8 cellular contexts compared by ENCODE assay signal in genomic region chr16:12228607-12229499, GRCh38.
DNase-seq lines count a peak whose midpoint lies in the region; TF ChIP-seq lines count a peak whose summit lies in the region.

No MANE protein-coding gene starts in this region.

- intact Hi-C loops in OCI-LY7 (cut with micrococcal nuclease; ENCODE audit: unreplicated experiment): loop anchor here (1.0 to 5.0 kb wide), 2 partner anchors 29 to 82 kb away; no protein-coding TSS in a partner anchor

- no peaks in the 10 kb centered on the region for H4K20me1 ChIP-seq in OCI-LY7 (ENCODE audit: insufficient read depth, low read length)

- H3K9me2 ChIP-seq in OCI-LY7 (ENCODE audit: insufficient read depth, low read length): no peaks in the 10 kb centered on the region

- peaks cover 55% of the 10 kb centered on the region for H3K4me1 Mint-ChIP-seq in brain

- H3K79me2 ChIP-seq in OCI-LY7 (ENCODE audit: insufficient read depth, low read depth, low read length): no peaks in the 10 kb centered on the region

- peak overlapping the region; percentile 41 for H3K4me2 ChIP-seq in OCI-LY7 (ENCODE audit: low read length)

- H2AFZ ChIP-seq in OCI-LY7 (ENCODE audit: low read length): peak overlapping the region; percentile 69; the same call in 1 of the 2 replicates

- POLR2A ChIA-PET in OCI-LY7 (lab: Charles Lee): interaction anchor here (0.5 to 1.7 kb wide), 9 partner anchors 10 to 357 kb away, joined by 3 to 19 read pairs (median 4); no protein-coding TSS in a partner anchor

- H3K9me3 Mint-ChIP-seq in brain: no peaks in the 10 kb centered on the region

- BruUV-seq in OCI-LY7 (replicated peaks; lab: Mats Ljungman, UMichigan): no TSS peak

- CTCF ChIA-PET in OCI-LY7 (lab: Charles Lee; ENCODE audit: unreplicated experiment): interaction anchor here (0.6 to 3.8 kb wide), 7 partner anchors 10 to 134 kb away, joined by 3 to 28 read pairs (median 4); no protein-coding TSS in a partner anchor

- peak overlapping the region; percentile 66 for H3K27ac ChIP-seq in OCI-LY7 (ENCODE audit: low read depth, low read length, poor library complexity, severe bottlenecking)

- peaks cover 71% of the 10 kb centered on the region for H3K4me1 ChIP-seq in OCI-LY7 (ENCODE audit: insufficient read depth, low read length, poor library complexity, severe bottlenecking)

- H3K4me3 Mint-ChIP-seq in brain: no peak overlapping the region

- DNase-seq in DMS153 treated with DMSO at 0.1 percent for 48 hours (lab: John Stamatoyannopoulos, UW; ENCODE audit: unreplicated experiment) (peak; percentile 70), HFF-Myc (ENCODE audit: extremely low read depth, low read depth) (peak; percentile 72), OCI-LY7 (ENCODE audit: low spot score) (peak; percentile 89), iris pigment epithelial cell (ENCODE audit: low read depth) (peak; percentile 76), NCI-H1048 (lab: John Stamatoyannopoulos, UW) (no peak), cerebellar nuclear complex (lab: John Stamatoyannopoulos, UW) (no peak)
- peak; percentile 7 for DNase-seq in stimulated activated CD4-positive, alpha-beta T cell treated with anti-CD3 and anti-CD28 coated beads, Interleukin-4, amount 100 ng/mL, for 24 hours

- H3K27me3 Mint-ChIP-seq in brain: no peaks in the 10 kb centered on the region

- no peaks in the 10 kb centered on the region for H3K36me3 Mint-ChIP-seq in brain

- H3K4me3 ChIP-seq in HFF-Myc (replicated peaks; ENCODE audit: low read depth, low read length) (no peak overlapping the region), OCI-LY7 (ENCODE audit: low read depth, low read length, poor library complexity, severe bottlenecking) (no peak overlapping the region)

- peak; percentile 90 for TF ChIP-seq CTCF in HFF-Myc (IDR thresholded peaks at IDR 0.05; ENCODE audit: low read depth, low read length, missing control alignments)
- TF ChIP-seq CTCF in OCI-LY7 (conservative IDR thresholded peaks at IDR 0.05; ENCODE audit: low read length): peak; percentile 96
- peak; percentile 54 to 75 for TF ChIP-seq CTCF in brain (conservative IDR thresholded peaks at IDR 0.05)

- H3K9me3 ChIP-seq in OCI-LY7 (ENCODE audit: low read length): no peaks in the 10 kb centered on the region

- H3K27ac Mint-ChIP-seq in brain: peak overlapping the region; percentile 2 to 74 (median 66)

- no peaks in the 10 kb centered on the region for H3K36me3 ChIP-seq in OCI-LY7 (ENCODE audit: insufficient read depth, low read length)

Comparison
In these comparisons a context has a peak if more than half of its experiments do, and no peak if none do; other contexts are left out.
1. DNase-seq: peak in DMS153 treated with DMSO at 0.1 percent for 48 hours (single experiment), HFF-Myc (single experiment), OCI-LY7 (single experiment), iris pigment epithelial cell (single experiment) and stimulated activated CD4-positive, alpha-beta T cell treated with anti-CD3 and anti-CD28 coated beads, Interleukin-4, amount 100 ng/mL, for 24 hours (single experiment); none in NCI-H1048 (single experiment) and cerebellar nuclear complex (0 of 2).
2. Peak in every context shown above with its lines, with median percentiles within 50 percentile points of each other: CTCF ChIP-seq.